Comparison of ENCODE assay signal across 19 cellular contexts in genomic region chr6:80553071-80553740, GRCh38.
DNase-seq lines count a peak whose midpoint lies in the region; ATAC-seq and TF ChIP-seq lines count a peak whose summit lies in the region.
"Had no signal": no experiment of that assay in that cellular context is flagged by ENCODE, and none has a peak within 500 bp of the region (broad histone marks: within the 10 kb centered on the region; RNA-seq: fewer than 3 reads in every experiment).

No MANE protein-coding gene starts in this region.

- no peaks in the 10 kb centered on the region for H3K36me3 Mint-ChIP-seq in glutamatergic neuron (ENCODE audit: unreplicated experiment)

- DNase-seq in NCI-H446 treated with DMSO at 0.1 percent for 48 hours (lab: John Stamatoyannopoulos, UW) (peak; percentile 15), NCI-H446 (lab: John Stamatoyannopoulos, UW) (no peak), astrocyte of the cerebellum (ENCODE audit: low read depth) (peak; percentile 70), glutamatergic neuron (peak; percentile 18), pons (ENCODE audit: low spot score) (peak; percentile 46), DMS79 treated with DMSO at 0.1 percent for 48 hours (lab: John Stamatoyannopoulos, UW) (no peak), cortex of kidney (lab: John Stamatoyannopoulos, UW) (no peak)
- DNase-seq: activated effector memory CD4-positive, alpha-beta T cell treated with Interleukin-2 at 50 U/mL for 16 hours; adrenal gland; islet precursor cell; NCI-H1105; posterior cingulate gyrus; uterus had no signal

- no peak overlapping the region for H3K4me3 Mint-ChIP-seq in glutamatergic neuron (ENCODE audit: unreplicated experiment)
- H3K4me3 Mint-ChIP-seq: dendritic cell treated with granulocyte-macrophage colony-stimulating factor and Interleukin-4, amounts not matched to agents 40 ng/mL and 50 ng/mL, for 4 days; stimulated activated naive CD8-positive, alpha-beta T cell treated with anti-CD3 and anti-CD28 coated beads, Interleukin-15, Interleukin-2, amounts not matched to agents 100 ng/mL and 50 ng/mL, for 24 hours had no signal

- TF ChIP-seq CTCF in astrocyte of the cerebellum (IDR thresholded peaks at IDR 0.05; ENCODE audit: low read depth, low read length, missing control alignments) (no peak), glutamatergic neuron (IDR thresholded peaks at IDR 0.05; ENCODE audit: partially characterized antibody, unreplicated experiment) (no peak)

- peak overlapping the region; percentile 91 for H3K27ac Mint-ChIP-seq in glutamatergic neuron (ENCODE audit: unreplicated experiment)
- H3K27ac Mint-ChIP-seq: dendritic cell treated with granulocyte-macrophage colony-stimulating factor and Interleukin-4, amounts not matched to agents 40 ng/mL and 50 ng/mL, for 4 days; stimulated activated naive CD8-positive, alpha-beta T cell treated with anti-CD3 and anti-CD28 coated beads, Interleukin-15, Interleukin-2, amounts not matched to agents 100 ng/mL and 50 ng/mL, for 24 hours had no signal

- H3K27me3 Mint-ChIP-seq in glutamatergic neuron (ENCODE audit: unreplicated experiment) = no peaks in the 10 kb centered on the region
- H3K27me3 Mint-ChIP-seq: dendritic cell treated with granulocyte-macrophage colony-stimulating factor and Interleukin-4, amounts not matched to agents 40 ng/mL and 50 ng/mL, for 4 days; stimulated activated naive CD8-positive, alpha-beta T cell treated with anti-CD3 and anti-CD28 coated beads, Interleukin-15, Interleukin-2, amounts not matched to agents 100 ng/mL and 50 ng/mL, for 24 hours had no signal

- in situ Hi-C loops in astrocyte of the cerebellum (cut with HindIII; ENCODE audit: low sequenced_read_pairs) = no loop called here

- H3K9me3 Mint-ChIP-seq in glutamatergic neuron (ENCODE audit: unreplicated experiment) = peaks cover 9% of the 10 kb centered on the region
- H3K9me3 Mint-ChIP-seq: dendritic cell treated with granulocyte-macrophage colony-stimulating factor and Interleukin-4, amounts not matched to agents 40 ng/mL and 50 ng/mL, for 4 days; stimulated activated naive CD8-positive, alpha-beta T cell treated with anti-CD3 and anti-CD28 coated beads, Interleukin-15, Interleukin-2, amounts not matched to agents 100 ng/mL and 50 ng/mL, for 24 hours had no signal

- no peak overlapping the region for H3K4me3 ChIP-seq in astrocyte of the cerebellum (ENCODE audit: low read depth, low read length)
- H3K4me3 ChIP-seq: adrenal gland; BLaER1 treated with 17β-estradiol and CSF1 and Interleukin-3, amounts not matched to agents 10 nM and 100 nM; K562; uterus had no signal

- ATAC-seq in HG03354 (IDR thresholded peaks at IDR 0.05; ENCODE audit: poor library complexity, severe bottlenecking, unreplicated experiment) = no peak
- ATAC-seq: activated CD4-positive, CD25-positive, alpha-beta regulatory T cell treated with anti-CD3 and anti-CD28 coated beads, Interleukin-2, amount 50 U/mL, for 24 hours; K562 had no signal

- peaks cover 9% of the 10 kb centered on the region for H3K4me1 Mint-ChIP-seq in glutamatergic neuron (ENCODE audit: low read depth, unreplicated experiment)

Comparison
In these comparisons a context has a peak if more than half of its experiments do, and no peak if none do; other contexts are left out.
1. DNase-seq: peak in NCI-H446 treated with DMSO at 0.1 percent for 48 hours (single experiment), astrocyte of the cerebellum (single experiment), glutamatergic neuron (single experiment) and pons (single experiment); none in NCI-H446 (0 of 2), DMS79 treated with DMSO at 0.1 percent for 48 hours (single experiment) and cortex of kidney (single experiment).